Comparison of ENCODE assay signal across 1 cellular context in the genomic region with DNA sequence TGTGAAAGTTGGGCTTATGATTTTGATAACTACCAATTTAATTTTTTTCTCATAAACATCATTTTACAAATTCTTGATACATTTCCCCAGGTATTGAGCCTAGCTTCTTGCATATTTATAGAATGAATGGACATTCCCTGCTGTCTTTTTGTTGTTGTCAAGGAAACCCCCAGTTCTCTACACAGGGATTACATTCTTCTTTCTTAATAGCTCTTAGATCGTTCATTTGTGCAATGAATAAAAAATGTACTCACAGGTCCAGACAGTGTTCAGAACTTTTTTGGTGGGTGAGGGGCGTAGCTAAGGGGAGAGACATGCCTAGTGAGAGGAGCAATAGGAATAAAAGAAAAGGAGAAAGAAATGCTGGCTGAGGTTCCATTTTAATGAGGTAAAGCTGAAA.
A peak's percentile ranks its signal among the peaks of the same experiment; 100 is the strongest.
TF ChIP-seq lines count a peak whose summit lies in the region.

No MANE protein-coding gene starts in this region.

TF ChIP-seq in SK-N-SH, 30 proteins besides CTCF, POLR2A, EP300 and RAD21:
- TF ChIP-seq YY1 (IDR thresholded peaks at IDR 0.05; ENCODE audit: low read depth) (no peak), JUND (IDR thresholded peaks at IDR 0.05) (0 out of 2 replicates have a peak, but pooled peaks have one; percentile 9)
